In genomic region chr17:61614219-61614618, GRCh38 we compare ENCODE assay signal across 36 cellular contexts. TPM values are rescaled to one million over a fixed set of nuclear protein-coding genes. Genes with fewer than 3 reads are reported as not detected.
"Had no signal": no experiment of that assay in that cellular context is flagged by ENCODE, and none has a peak within 500 bp of the region (broad histone marks: within the 10 kb centered on the region; RNA-seq: fewer than 3 reads in every experiment).

No MANE protein-coding gene starts in this region.

- ATAC-seq: activated CD8-positive, alpha-beta T cell treated with anti-CD3 and anti-CD28 coated beads for 36 hours; activated naive CD4-positive, alpha-beta T cell treated with anti-CD3 and anti-CD28 coated beads, Interleukin-2, amount 50 U/mL, for 72 hours; activated T-cell treated with anti-CD3 and anti-CD28 coated beads, Interleukin-2, amount 50 U/mL, for 4 hours; activated T-cell treated with anti-CD3 and anti-CD28 coated beads, Interleukin-2, amount 50 U/mL, for 72 hours; activated T-helper 17 cell treated with anti-CD3 and anti-CD28 coated beads, Interleukin-2, amount 50 U/mL, for 72 hours; body of pancreas; T-helper 17 cell had no signal

- H3K27me3 ChIP-seq: adrenal gland, body of pancreas, brain microvascular endothelial cell, breast epithelium had no signal

- FAIRE-seq: astrocyte, TTC549 had no signal

- H3K4me1 ChIP-seq: adrenal gland, body of pancreas, breast epithelium had no signal

- H3K4me3 ChIP-seq: adrenal gland, body of pancreas, breast epithelium had no signal

- H3K27ac ChIP-seq: adrenal gland, body of pancreas, brain microvascular endothelial cell, breast epithelium, VCaP had no signal

- H3K9me3 ChIP-seq: body of pancreas had no signal

- DNase-seq: activated B cell treated with CpG ODN at 0.5 μM for 24 hours; activated CD4-positive, alpha-beta memory T cell treated with anti-CD3 and anti-CD28 coated beads for 36 hours; activated CD4-positive, alpha-beta T cell treated with anti-CD3 and anti-CD28 coated beads for 4 hours; activated CD4-positive, alpha-beta T cell treated with anti-CD3 and anti-CD28 coated beads, Interleukin-2, amount 10 ng/mL, durations not matched to agents 24 days and 14 days; activated CD4-positive, alpha-beta T cell treated with anti-CD3 and anti-CD28 coated beads, Interleukin-2, amount 50 U/mL, for 1 hour; activated CD4-positive, alpha-beta T cell treated with anti-CD3 and anti-CD28 coated beads, Interleukin-2, amount 50 U/mL, for 4 hours; activated CD4-positive, CD25-positive, alpha-beta regulatory T cell treated with anti-CD3 and anti-CD28 coated beads, Interleukin-2, amount 50 U/mL, for 72 hours; activated CD8-positive, alpha-beta memory T cell treated with anti-CD3 and anti-CD28 coated beads, Interleukin-2, amount 50 U/mL, for 4 hours; activated CD8-positive, alpha-beta T cell treated with anti-CD3 and anti-CD28 coated beads for 36 hours; activated effector memory CD4-positive, alpha-beta T cell treated with anti-CD3 and anti-CD28 coated beads, Interleukin-2, amount 50 U/mL, for 16 hours; activated gamma-delta T cell treated with Interleukin-2 at 50 U/mL for 16 hours; activated naive CD4-positive, alpha-beta T cell; activated naive CD4-positive, alpha-beta T cell treated with anti-CD3 and anti-CD28 coated beads for 36 hours; activated naive CD4-positive, alpha-beta T cell treated with anti-CD3 and anti-CD28 coated beads, Interleukin-2, amount 50 U/mL, for 16 hours; activated naive CD8-positive, alpha-beta T cell treated with anti-CD3 and anti-CD28 coated beads for 36 hours; activated T-cell treated with anti-CD3 and anti-CD28 coated beads for 4 hours; activated T-cell treated with anti-CD3 and anti-CD28 coated beads, Interleukin-2, amount 50 U/mL, for 1 hour; activated T-cell treated with anti-CD3 and anti-CD28 coated beads, Interleukin-2, amount 50 U/mL, for 4 hours; activated T-cell treated with anti-CD3 and anti-CD28 coated beads, Interleukin-2, amount 50 U/mL, for 72 hours; adrenal gland; amniotic stem cell; aorta; body of pancreas; brain microvascular endothelial cell; central memory CD4-positive, alpha-beta T cell; T-helper 17 cell; T-helper 9 cell had no signal

- H3K36me3 ChIP-seq: adrenal gland, brain microvascular endothelial cell, breast epithelium had no signal

RNA-seq across cellular contexts. Expression of gene NACA2, which starts 23.2 kb away (rescaled TPM):
- total RNA-seq: activated B cell treated with CpG ODN at 0.5 μM for 24 hours; activated CD4-positive, alpha-beta memory T cell treated with anti-CD3 and anti-CD28 coated beads for 36 hours; activated CD4-positive, alpha-beta T cell treated with anti-CD3 and anti-CD28 coated beads, Interleukin-2, amount 10 ng/mL, durations not matched to agents 24 days and 14 days; activated CD8-positive, alpha-beta memory T cell treated with anti-CD3 and anti-CD28 coated beads for 36 hours; activated CD8-positive, alpha-beta T cell treated with anti-CD3 and anti-CD28 coated beads for 36 hours; activated naive CD4-positive, alpha-beta T cell treated with anti-CD3 and anti-CD28 coated beads for 36 hours; activated naive CD4-positive, alpha-beta T cell treated with anti-CD3 and anti-CD28 coated beads, Interleukin-2, amount 50 U/mL, for 72 hours; activated naive CD8-positive, alpha-beta T cell treated with anti-CD3 and anti-CD28 coated beads for 36 hours; activated T-cell treated with anti-CD3 and anti-CD28 coated beads, Interleukin-2, amount 50 U/mL, for 4 hours; activated T-cell treated with anti-CD3 and anti-CD28 coated beads, Interleukin-2, amount 50 U/mL, for 72 hours; activated T-helper 17 cell treated with anti-CD3 and anti-CD28 coated beads, Interleukin-2, amount 50 U/mL, for 72 hours; adrenal gland; aorta; astrocyte; breast epithelium; cardiac septum; cerebellum; T-helper 17 cell had no signal
